In the genomic region with DNA sequence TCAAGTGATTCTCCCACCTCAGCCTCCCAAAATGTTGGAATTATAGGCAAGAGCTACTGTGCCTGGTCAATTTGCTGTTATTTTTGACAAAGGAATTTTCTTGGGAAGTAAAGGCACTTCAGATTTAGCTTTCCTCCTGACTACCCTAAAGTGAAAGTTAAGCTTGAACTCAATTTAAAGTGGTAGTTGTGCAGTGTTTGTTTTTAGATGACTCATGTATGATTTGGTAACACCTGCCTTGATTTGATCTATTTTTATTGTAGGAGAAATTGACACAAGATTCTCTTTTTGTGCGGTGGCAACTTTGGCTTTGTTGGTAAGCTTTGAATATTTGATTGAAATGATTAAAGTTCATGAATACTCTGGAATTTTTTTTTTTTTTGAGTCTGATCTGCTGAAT, we compare ENCODE assay signal across 9 cellular contexts. TPM values are rescaled to one million over a fixed set of nuclear protein-coding genes. Genes with fewer than 3 reads are reported as not detected.
DNase-seq lines count a peak whose midpoint lies in the region; ATAC-seq, FAIRE-seq and TF ChIP-seq lines count a peak whose summit lies in the region.
"Had no signal": no experiment of that assay in that cellular context is flagged by ENCODE, and none has a peak within 500 bp of the region (broad histone marks: within the 10 kb centered on the region; RNA-seq: fewer than 3 reads in every experiment).

No MANE protein-coding gene starts in this region.

- FAIRE-seq in GM12878 (lab: Jason Lieb, UNC): no peak

- no peak overlapping the region for H4K5ac ChIP-seq in mesendoderm (ENCODE audit: low read length)

- SMC1A ChIA-PET in GM12878 (lab: Charles Lee; ENCODE audit: uncharacterized antibody, unreplicated experiment): interaction anchor here (0.6 to 1.4 kb wide), 7 partner anchors 9 to 82 kb away, joined by 3 to 7 read pairs (median 3); no protein-coding TSS in a partner anchor

- H3K9me3 ChIP-seq in CD8-positive, alpha-beta memory T cell (ENCODE audit: low read length): no peaks in the 10 kb centered on the region
- H3K9me3 ChIP-seq in GM12878 (replicated peaks; ENCODE audit: control insufficient read depth, insufficient read depth, low read length): no peaks in the 10 kb centered on the region
- no peaks in the 10 kb centered on the region for H3K9me3 ChIP-seq in esophagus muscularis mucosa

- H3K79me2 ChIP-seq in GM12878 (ENCODE audit: control insufficient read depth, insufficient read depth, low read length): peaks cover 71% of the 10 kb centered on the region
- H3K79me2 ChIP-seq in mesendoderm (ENCODE audit: control insufficient read depth, insufficient read depth, low read length): peaks cover 53% of the 10 kb centered on the region

- H3K27ac Mint-ChIP-seq in CD8-positive, alpha-beta memory T cell: peak overlapping the region; percentile 52 to 99 (median 90)

- peaks cover 55 to 77% (median 75%) of the 10 kb centered on the region in 3 donors for H3K4me1 Mint-ChIP-seq in CD8-positive, alpha-beta memory T cell

- CTCF ChIA-PET in CD8-positive, alpha-beta memory T cell (lab: Charles Lee): interaction anchor here (0.8 kb wide), 1 partner anchor 70 kb away, joined by 3 read pairs; no protein-coding TSS in a partner anchor
- CTCF ChIA-PET in GM12878 (lab: Yijun Ruan, JAX): interaction anchor here (0.8 kb wide), 1 partner anchor 9 kb away, joined by 6 read pairs; no protein-coding TSS in a partner anchor

- ATAC-seq in GM12878 (no peak), GM19023 (IDR thresholded peaks at IDR 0.05; ENCODE audit: unreplicated experiment) (no peak)

- H3K56ac ChIP-seq in mesendoderm (ENCODE audit: low read length): no peak overlapping the region

- WGBS in GM12878 (ENCODE audit: insufficient coverage, insufficient replicate concordance, low lambda C conversion rate, missing lambda C conversion rate): 85% methylated on average over 1 of the region's 1 CpG
- no CpG with 5 or more reads among the region's 1 CpG for WGBS in mesendoderm (ENCODE audit: extremely low coverage, insufficient coverage, low lambda C conversion rate)
- 81% methylated on average over 1 of the region's 1 CpG for WGBS in esophagus muscularis mucosa

- no peak overlapping the region for H3K23ac ChIP-seq in mesendoderm (ENCODE audit: low read length)

- H3K27me3 ChIP-seq in CD8-positive, alpha-beta memory T cell (ENCODE audit: insufficient read depth, low read length, poor library complexity, severe bottlenecking): no peaks in the 10 kb centered on the region
- H3K27me3 ChIP-seq in GM12878 (replicated peaks in 1 of 2; ENCODE audit: control insufficient read depth in 2 of 2, insufficient read depth in 2 of 2, low read length in 1 of 2): no peaks in the 10 kb centered on the region
- H3K27me3 ChIP-seq in mesendoderm (ENCODE audit: insufficient read depth, low read length, poor library complexity): no peaks in the 10 kb centered on the region
- H3K27me3 ChIP-seq in esophagus muscularis mucosa: no peaks in the 10 kb centered on the region

- H3K79me1 ChIP-seq in mesendoderm (ENCODE audit: low read length): no peaks in the 10 kb centered on the region

- H3K4me3 ChIP-seq in CD8-positive, alpha-beta memory T cell (ENCODE audit: low read length): no peak overlapping the region
- H3K4me3 ChIP-seq in GM12878 (peak overlapping the region; percentile 80), mesendoderm (ENCODE audit: low read length) (no peak overlapping the region), esophagus muscularis mucosa (no peak overlapping the region)

- H3K9me3 Mint-ChIP-seq in CD8-positive, alpha-beta memory T cell: no peaks in the 10 kb centered on the region

- RAD21 ChIA-PET in GM12878 (lab: Charles Lee; ENCODE audit: unreplicated experiment): interaction anchor here (0.9 to 1.3 kb wide), 2 partner anchors 66 to 68 kb away, joined by 3 to 5 read pairs; no protein-coding TSS in a partner anchor

- H3K18ac ChIP-seq in mesendoderm (ENCODE audit: low read length): no peak overlapping the region

- POLR2A ChIA-PET in CD8-positive, alpha-beta memory T cell (lab: Charles Lee): interaction anchor here (0.6 kb wide), 1 partner anchor 1014 kb away, joined by 3 read pairs; no protein-coding TSS in a partner anchor
- POLR2A ChIA-PET in GM12878 (lab: Charles Lee): interaction anchor here (0.6 to 0.7 kb wide), 3 partner anchors 64 to 165 kb away, joined by 3 read pairs; no protein-coding TSS in a partner anchor

- peaks cover 48% of the 10 kb centered on the region for H3K4me1 ChIP-seq in CD8-positive, alpha-beta memory T cell (ENCODE audit: insufficient read depth, low read length)
- peaks cover 2% of the 10 kb centered on the region; the same call in 1 of the 2 replicates for H3K4me1 ChIP-seq in GM12878 (ENCODE audit: control insufficient read depth, insufficient read depth, low read length)
- H3K4me1 ChIP-seq in mesendoderm (ENCODE audit: control insufficient read depth, low read depth, low read length): no peaks in the 10 kb centered on the region
- H3K4me1 ChIP-seq in esophagus muscularis mucosa: peaks cover 35 to 60% (median 45%) of the 10 kb centered on the region in 4 donors

- H4K20me1 ChIP-seq in GM12878 (ENCODE audit: control insufficient read depth, insufficient read depth): peaks cover 6% of the 10 kb centered on the region; the same call in 1 of the 2 replicates

- BruUV-seq in GM12878 (replicated peaks; lab: Mats Ljungman, UMichigan): no TSS peak

- peaks cover 39% of the 10 kb centered on the region for H3K36me3 ChIP-seq in CD8-positive, alpha-beta memory T cell (ENCODE audit: insufficient read depth, low read length)
- peaks cover 5 to 40% of the 10 kb centered on the region in 2 experiments for H3K36me3 ChIP-seq in GM12878 (ENCODE audit: control insufficient read depth in 2 of 2, insufficient read depth in 2 of 2, low read length in 1 of 2)
- peaks cover 10% of the 10 kb centered on the region for H3K36me3 ChIP-seq in mesendoderm (ENCODE audit: control insufficient read depth, insufficient read depth, low read length)
- H3K36me3 ChIP-seq in esophagus muscularis mucosa: peaks cover 33 to 81% (median 57%) of the 10 kb centered on the region in 4 donors

- H3K4me2 ChIP-seq in GM12878 (ENCODE audit: control insufficient read depth, insufficient read depth) (peak overlapping the region; percentile 75), mesendoderm (ENCODE audit: low read length) (no peak overlapping the region)

- TF ChIP-seq RAD21 in GM12878 (IDR thresholded peaks at IDR 0.05; ENCODE audit: insufficient read depth, low read depth, low read length): no peak

- H2AFZ ChIP-seq in GM12878 (ENCODE audit: control insufficient read depth, low read depth, low read length): no peak overlapping the region

- H3K27ac ChIP-seq in CD8-positive, alpha-beta memory T cell (ENCODE audit: low read depth, low read length): no peak overlapping the region
- H3K27ac ChIP-seq in GM12878 (ENCODE audit: control insufficient read depth, insufficient read depth) (no peak overlapping the region), mesendoderm (ENCODE audit: low read depth, low read length) (no peak overlapping the region), esophagus muscularis mucosa (replicated peaks in 1 of 4) (peak overlapping the region in 1 of 4 donors; percentile 8)

- peaks cover 11 to 93% (median 23%) of the 10 kb centered on the region in 3 donors for H3K36me3 Mint-ChIP-seq in CD8-positive, alpha-beta memory T cell

- H3K4ac ChIP-seq in mesendoderm (ENCODE audit: low read depth, low read length): no peak overlapping the region

- intact Hi-C loops in GM12878 (cut with micrococcal nuclease; ENCODE audit: unreplicated experiment) (no loop called here), esophagus muscularis mucosa (cut with DNase I) (no loop called here)

- H3K27me3 Mint-ChIP-seq in CD8-positive, alpha-beta memory T cell: no peaks in the 10 kb centered on the region

- no peak overlapping the region for H2BK15ac ChIP-seq in mesendoderm (replicated peaks; ENCODE audit: low read depth)

- no peak for DNase-seq in CD8-positive, alpha-beta memory T cell
- DNase-seq in LHCN-M2 (ENCODE audit: low read depth) (peak; percentile 58), GM12878 (ENCODE audit: low read depth, low spot score) (no peak), mesendoderm (no peak), esophagus muscularis mucosa (ENCODE audit: extremely low spot score) (no peak), occipital lobe (lab: John Stamatoyannopoulos, UW) (no peak), NCI-H446 (lab: John Stamatoyannopoulos, UW) (no peak)
- DNase-seq: activated CD4-positive, alpha-beta T cell treated with anti-CD3 and anti-CD28 coated beads, Interleukin-2, amount 50 U/mL, for 4 hours had no signal

- H4K8ac ChIP-seq in mesendoderm (ENCODE audit: low read depth, low read length): no peak overlapping the region

- no peak overlapping the region for H2BK120ac ChIP-seq in mesendoderm (ENCODE audit: low read depth, low read length)

- TF ChIP-seq POLR2A in GM12878 (IDR thresholded peaks at IDR 0.05; ENCODE audit: low read depth, low read length): no peak
- no peak for TF ChIP-seq POLR2A in esophagus muscularis mucosa (IDR thresholded peaks at IDR 0.05; ENCODE audit: low read depth)

- no peak overlapping the region for H2BK5ac ChIP-seq in mesendoderm (ENCODE audit: low read length)

- no peak overlapping the region for H2AK5ac ChIP-seq in mesendoderm (ENCODE audit: low read length)

- TF ChIP-seq EP300 in GM12878 (IDR thresholded peaks at IDR 0.05; ENCODE audit: borderline replicate concordance in 1 of 2, control insufficient read depth in 1 of 2, low read depth in 2 of 2, low read length in 2 of 2): no peak
- TF ChIP-seq EP300 in esophagus muscularis mucosa (IDR thresholded peaks at IDR 0.05): no peak

- peak overlapping the region in 6 of 7 donors; percentile 5 to 98 (median 87) for H3K4me3 Mint-ChIP-seq in CD8-positive, alpha-beta memory T cell

- in situ Hi-C loops in GM12878 (cut with MboI): no loop called here

- H3K9ac ChIP-seq in GM12878 (ENCODE audit: control insufficient read depth, insufficient read depth, low read length) (no peak overlapping the region), mesendoderm (ENCODE audit: low read length) (peak overlapping the region; percentile 55)

- TF ChIP-seq CTCF in GM12878 (IDR thresholded peaks at IDR 0.05 in 2 of 3, conservative IDR thresholded peaks at IDR 0.05 in 1 of 3; ENCODE audit: control insufficient read depth in 2 of 3, extremely low read depth in 1 of 3, insufficient read depth in 1 of 3, low read depth in 3 of 3, low read length in 3 of 3) (no peak), esophagus muscularis mucosa (IDR thresholded peaks at IDR 0.05) (no peak)

RNA-seq across cellular contexts. Expression of gene RABGGTB, which starts 5.0 kb away (rescaled TPM):
- total RNA-seq in CD8-positive, alpha-beta memory T cell: 100 to 1,000 TPM; 208 to 212 TPM
- polyA plus RNA-seq in CD8-positive, alpha-beta memory T cell: 7.5 TPM
- total RNA-seq in LHCN-M2 (2014; rRNA removed) (90.5 and 92.2 TPM in 2 replicates), GM12878 (2014; rRNA removed) (162 and 211 TPM in 2 replicates), GM12878 (2014; rRNA removed; fragmentation: Illumina TruSeq; extraction: Trizol) (213 and 221 TPM in 2 replicates), GM12878 (2021) (128 and 147 TPM in 2 replicates), esophagus muscularis mucosa (10 to 100 TPM; 24.3 to 55.2 (median 38.1) TPM), occipital lobe (90.2 TPM)
- polyA plus RNA-seq in LHCN-M2 (2012): 36.1 TPM
- total RNA-seq in GM12878 (2013; cell fraction: nucleolus; rRNA removed): 514 and 534 TPM in 2 replicates
- polyA plus RNA-seq in GM12878 (2011; ENCODE audit: low read depth): 68.8 TPM
- polyA plus RNA-seq in GM12878 (2011; rRNA removed) (190 and 284 TPM in 2 replicates), GM12878 (2014; fragmentation: Illumina TruSeq; extraction: Trizol) (170 and 198 TPM in 2 replicates), GM12878 (2014; fragmentation: Nextera tagmentation; extraction: Ambion mirVana) (100 to 1,000 TPM; 135 to 153 TPM), GM12878 (2014; rRNA removed) (156 and 182 TPM in 2 replicates), GM12878 (2016; fragmentation: Nextera tagmentation; extraction: Ambion mirVana) (10 to 100 TPM; 50.5 to 56.1 TPM)
- polyA plus RNA-seq in GM12878 (2011; cell fraction: cytosol; rRNA removed): 42.2 and 47.2 TPM in 2 replicates
- polyA plus RNA-seq in GM12878 (2011; cell fraction: nucleus; rRNA removed): 202 and 251 TPM in 2 replicates
- polyA plus RNA-seq in GM12878 (2012): 97.6 and 109 TPM in 2 replicates
- polyA minus RNA-seq in GM12878 (2011; rRNA and poly(A)+ RNA removed): 190 and 265 TPM in 2 replicates
- 87.1 and 95.4 TPM in 2 replicates for polyA minus RNA-seq in GM12878 (2011; cell fraction: cytosol; rRNA and poly(A)+ RNA removed)
- polyA minus RNA-seq in GM12878 (2011; cell fraction: nucleus; rRNA and poly(A)+ RNA removed): 196 and 287 TPM in 2 replicates
- polyA plus RNA-seq in mesendoderm (2013, experiment 1 of 2): 115 TPM
- polyA plus RNA-seq in mesendoderm (2013, experiment 2 of 2): 113 TPM

RNA-seq across cellular contexts. Expression of gene MSH4, which starts 5.7 kb away (rescaled TPM):
- total RNA-seq in CD8-positive, alpha-beta memory T cell: under 1 TPM; 0.50 to 0.58 TPM
- polyA plus RNA-seq in CD8-positive, alpha-beta memory T cell: not detected
- not detected in 2 replicates for total RNA-seq in LHCN-M2 (2014; rRNA removed)
- polyA plus RNA-seq in LHCN-M2 (2012): 0.02 TPM
- 0.40 and 0.64 TPM in 2 replicates for total RNA-seq in GM12878 (2013; cell fraction: nucleolus; rRNA removed)
- total RNA-seq in GM12878 (2014; rRNA removed): 0.22 and 0.34 TPM in 2 replicates
- 0.04 and 0.09 TPM in 2 replicates for total RNA-seq in GM12878 (2014; rRNA removed; fragmentation: Illumina TruSeq; extraction: Trizol)
- total RNA-seq in GM12878 (2021): 0.08 and 0.15 TPM in 2 replicates
- not detected for polyA plus RNA-seq in GM12878 (2011; ENCODE audit: low read depth)
- 0.08 and 0.26 TPM in 2 replicates for polyA plus RNA-seq in GM12878 (2011; rRNA removed)
- polyA plus RNA-seq in GM12878 (2011; cell fraction: cytosol; rRNA removed): 0.05 TPM in 1 of 2 replicates, not detected in the other
- polyA plus RNA-seq in GM12878 (2011; cell fraction: nucleus; rRNA removed): 0.35 and 0.39 TPM in 2 replicates
- 0.08 TPM in 1 of 2 replicates, not detected in the other for polyA plus RNA-seq in GM12878 (2012)
- polyA plus RNA-seq in GM12878 (2014; fragmentation: Illumina TruSeq; extraction: Trizol): 0.04 and 0.05 TPM in 2 replicates
- not detected for polyA plus RNA-seq in GM12878 (2014; fragmentation: Nextera tagmentation; extraction: Ambion mirVana)
- polyA plus RNA-seq in GM12878 (2014; rRNA removed): 0.11 and 0.13 TPM in 2 replicates
- polyA plus RNA-seq in GM12878 (2016; fragmentation: Nextera tagmentation; extraction: Ambion mirVana): under 1 TPM in 1 of 2 experiments, not detected in 1; 0.09 TPM
- polyA minus RNA-seq in GM12878 (2011; rRNA and poly(A)+ RNA removed): 0.15 and 0.22 TPM in 2 replicates
- not detected in 2 replicates for polyA minus RNA-seq in GM12878 (2011; cell fraction: cytosol; rRNA and poly(A)+ RNA removed)
- polyA minus RNA-seq in GM12878 (2011; cell fraction: nucleus; rRNA and poly(A)+ RNA removed): 0.48 and 1.6 TPM in 2 replicates
- polyA plus RNA-seq in mesendoderm (2013, experiment 1 of 2): 0.03 TPM
- polyA plus RNA-seq in mesendoderm (2013, experiment 2 of 2): 0.03 TPM
- under 1 TPM; 0.13 to 0.83 (median 0.28) TPM for total RNA-seq in esophagus muscularis mucosa
- total RNA-seq in occipital lobe: 1.6 TPM
